8 cellular contexts compared by ENCODE assay signal in the genomic region with DNA sequence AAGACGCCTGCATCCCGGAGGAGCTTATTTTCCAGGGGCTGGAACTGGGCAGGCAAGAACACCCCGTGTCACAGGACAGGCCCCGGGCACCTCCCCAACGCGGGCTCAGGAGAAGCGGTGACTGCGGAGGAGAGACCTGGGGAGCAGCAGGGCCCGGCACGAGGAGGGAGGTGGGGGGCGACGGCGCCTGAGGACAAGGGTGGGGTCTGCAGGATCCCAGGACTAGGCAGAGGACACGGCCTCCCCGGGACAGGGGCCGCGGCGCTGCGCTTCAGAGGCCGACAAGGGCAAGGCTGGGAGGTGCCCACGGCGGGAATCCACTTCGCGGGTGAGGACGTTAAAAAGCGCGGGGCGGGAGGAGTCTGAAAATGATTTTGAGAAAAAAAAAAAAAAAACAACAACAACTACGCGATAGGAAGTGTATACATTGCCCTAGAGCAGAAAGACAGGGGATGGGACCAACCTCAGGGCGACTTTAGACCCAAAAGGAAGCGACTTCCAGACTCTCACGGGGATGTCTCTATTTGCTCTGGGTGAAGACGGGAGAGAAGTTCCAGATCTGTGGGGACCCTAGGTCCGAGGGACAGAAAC. TPM values are rescaled to one million over a fixed set of nuclear protein-coding genes. Genes with fewer than 3 reads are reported as not detected.
DNase-seq lines count a peak whose midpoint lies in the region; FAIRE-seq and TF ChIP-seq lines count a peak whose summit lies in the region.

No MANE protein-coding gene starts in this region.

- TF ChIP-seq EP300 in ovary (IDR thresholded peaks at IDR 0.05) = peak; percentile 34

- intact Hi-C loops in ovary (cut with DNase I) (no loop called here), vagina (cut with DNase I) (no loop called here)

- TF ChIP-seq POLR2A in H54 (IDR thresholded peaks at IDR 0.05; ENCODE audit: low read depth, low read length) (peak; percentile 17; the same call in 1 of the 2 replicates), ovary (IDR thresholded peaks at IDR 0.05) (no peak), vagina (IDR thresholded peaks at IDR 0.05) (no peak)

- H3K4me1 ChIP-seq in ovary (ENCODE audit: insufficient read depth) = peaks cover 3% of the 10 kb centered on the region
- peaks cover 19% of the 10 kb centered on the region for H3K4me1 ChIP-seq in vagina

- H3K27me3 ChIP-seq in ovary = no peaks in the 10 kb centered on the region
- H3K27me3 ChIP-seq in vagina = no peaks in the 10 kb centered on the region

- WGBS in ovary, 3 donors = 0 to 1% (median 1%) methylated on average over 34 to 35 of the region's 35 CpGs

- H3K27ac ChIP-seq in ovary (peak overlapping the region; percentile 80 to 92), vagina (peak overlapping the region; percentile 98)

- H3K9me3 ChIP-seq in ovary = no peaks in the 10 kb centered on the region
- H3K9me3 ChIP-seq in vagina = no peaks in the 10 kb centered on the region

- TF ChIP-seq CTCF in ovary (IDR thresholded peaks at IDR 0.05) (no peak), vagina (IDR thresholded peaks at IDR 0.05) (no peak)

- no peak for FAIRE-seq in H54 (lab: Jason Lieb, UNC)

- H3K36me3 ChIP-seq in ovary (no peaks in the 10 kb centered on the region), vagina (no peaks in the 10 kb centered on the region)

- H3K4me3 ChIP-seq in ovary (peak overlapping the region; percentile 56), vagina (peak overlapping the region; percentile 55 to 78)

- DNase-seq in DMS79 (lab: John Stamatoyannopoulos, UW) = peak; percentile 70
- DNase-seq in H54 (ENCODE audit: insufficient read length, low spot score) = no peak
- DNase-seq in NCI-H526 (lab: John Stamatoyannopoulos, UW) = peak; percentile 39 to 65
- DNase-seq in activated gamma-delta T cell (lab: John Stamatoyannopoulos, UW) = peak; percentile 21
- peak; percentile 29 for DNase-seq in glomerular visceral epithelial cell (ENCODE audit: extremely low spot score)
- DNase-seq in ovary = peak; percentile 46 to 72 (median 48)
- peak in 1 of 2 donors; percentile 88 for DNase-seq in vagina (ENCODE audit: extremely low spot score in 2 of 2)
- DNase-seq in foreskin melanocyte = no peak

RNA-seq across cellular contexts. Expression of gene ZNF611, which starts 44.9 kb away (rescaled TPM):
- total RNA-seq in ovary = 10 to 100 TPM in 6 of 7 donors, 1 to 10 TPM in 1; 9.9 to 21.5 (median 17.7) TPM
- polyA plus RNA-seq in ovary = 1 to 10 TPM; 5.9 to 6.6 TPM
- total RNA-seq in vagina = 6.1 TPM

RNA-seq across cellular contexts. Expression of gene ZNF83, which starts 51.7 kb away (rescaled TPM):
- total RNA-seq in ovary (10 to 100 TPM; 50.8 to 84.9 (median 59.0) TPM), vagina (78.6 TPM)
- 10 to 100 TPM; 65.2 to 66.8 TPM for polyA plus RNA-seq in ovary

Comparison
In these comparisons a context has a peak if more than half of its experiments do, and no peak if none do; other contexts are left out.
1. DNase-seq: peak in DMS79 (single experiment), NCI-H526 (2 of 2), activated gamma-delta T cell (single experiment), glomerular visceral epithelial cell (single experiment) and ovary (5 of 5); none in H54 (single experiment) and foreskin melanocyte (single experiment).